12 cellular contexts compared by ENCODE assay signal in the genomic region with DNA sequence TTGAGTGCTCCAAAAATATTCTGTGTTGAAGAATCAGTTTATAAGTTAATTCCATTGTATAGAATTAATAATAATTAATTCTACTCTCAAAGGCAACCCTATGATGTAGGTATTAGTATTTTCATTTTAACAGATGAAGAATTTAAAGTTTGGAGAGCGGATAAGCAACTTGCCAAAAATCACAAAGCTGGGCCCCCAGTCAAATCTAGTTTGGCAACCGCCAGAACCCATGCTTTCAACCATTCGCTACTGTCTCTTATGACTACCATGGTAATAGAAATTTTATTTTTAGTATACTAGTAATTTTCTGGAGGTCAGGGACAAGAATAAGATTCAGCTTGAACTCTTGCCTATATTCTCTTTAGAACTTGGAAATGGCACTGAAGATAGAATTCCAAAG.
DNase-seq lines count a peak whose midpoint lies in the region; ATAC-seq and TF ChIP-seq lines count a peak whose summit lies in the region.
"Had no signal": no experiment of that assay in that cellular context is flagged by ENCODE, and none has a peak within 500 bp of the region (broad histone marks: within the 10 kb centered on the region; RNA-seq: fewer than 3 reads in every experiment).

No MANE protein-coding gene starts in this region.

- TF ChIP-seq EP300 in sigmoid colon (IDR thresholded peaks at IDR 0.05), result no peak

- intact Hi-C loops in Right ventricle myocardium superior (cut with DNase I), result no loop called here
- intact Hi-C loops in heart left ventricle (cut with DNase I), result loop anchor here in 1 of 10 donors (10.0 kb wide), 1 partner anchor 403 kb away; no protein-coding TSS in a partner anchor
- intact Hi-C loops in sigmoid colon (cut with DNase I), result no loop called here
- intact Hi-C loops in uterus (cut with DNase I; ENCODE audit: low total_unique reads), result no loop called here

- no peak for TF ChIP-seq CTCF in right atrium auricular region (IDR thresholded peaks at IDR 0.05)
- no peak for TF ChIP-seq CTCF in heart left ventricle (IDR thresholded peaks at IDR 0.05)
- no peak for TF ChIP-seq CTCF in sigmoid colon (IDR thresholded peaks at IDR 0.05)
- TF ChIP-seq CTCF in uterus (IDR thresholded peaks at IDR 0.05), result no peak

- H3K4me3 ChIP-seq in right atrium auricular region (no peak overlapping the region), heart left ventricle (no peak overlapping the region), sigmoid colon (no peak overlapping the region), uterus (no peak overlapping the region)

- H3K27ac ChIP-seq in right atrium auricular region (peak overlapping the region in 1 of 2 donors; percentile 79), heart left ventricle (peak overlapping the region in 10 of 12 donors; percentile 0 to 80 (median 53)), sigmoid colon (peak overlapping the region in 3 of 4 donors; percentile 11 to 61 (median 29)), uterus (peak overlapping the region; percentile 57 to 73)
- H3K27ac ChIP-seq: C4-2B had no signal

- WGBS in heart left ventricle, 4 donors, result 52 to 78% (median 58%) methylated on average over 3 of the region's 3 CpGs
- WGBS in sigmoid colon, 2 donors, result 91 to 96% methylated on average over 3 of the region's 3 CpGs

- ATAC-seq in Right ventricle myocardium superior (ENCODE audit: poor library complexity), result peak; percentile 36
- ATAC-seq in heart left ventricle, result peak in 1 of 4 donors; percentile 24
- ATAC-seq in HG03457 (IDR thresholded peaks at IDR 0.05; ENCODE audit: unreplicated experiment), result no peak

- H3K27me3 ChIP-seq in right atrium auricular region (no peaks in the 10 kb centered on the region), heart left ventricle (no peaks in the 10 kb centered on the region), sigmoid colon (no peaks in the 10 kb centered on the region), uterus (no peaks in the 10 kb centered on the region)

- H3K36me3 ChIP-seq in right atrium auricular region (no peaks in the 10 kb centered on the region), heart left ventricle (no peaks in the 10 kb centered on the region), sigmoid colon (no peaks in the 10 kb centered on the region), uterus (no peaks in the 10 kb centered on the region)

- H3K4me1 ChIP-seq in right atrium auricular region, result peaks cover 0 to 29% of the 10 kb centered on the region in 2 donors
- H3K4me1 ChIP-seq in heart left ventricle, result peaks cover 0 to 59% (median 21%) of the 10 kb centered on the region in 12 donors
- peaks cover 0 to 18% (median 10%) of the 10 kb centered on the region in 4 donors for H3K4me1 ChIP-seq in sigmoid colon
- H3K4me1 ChIP-seq in uterus, result peaks cover 5 to 14% of the 10 kb centered on the region in 2 donors

- DNase-seq in Right ventricle myocardium superior, result no peak
- DNase-seq in right atrium auricular region (ENCODE audit: low spot score), result no peak
- no peak for DNase-seq in heart left ventricle
- no peak for DNase-seq in sigmoid colon
- peak in 1 of 2 donors; percentile 37 for DNase-seq in uterus
- no peak for DNase-seq in kidney glomerular epithelial cell (lab: John Stamatoyannopoulos, UW)
- DNase-seq in GDM1 (lab: John Stamatoyannopoulos, UW), result no peak
- DNase-seq: COR-L47, Karpas-422, NCI-H1930 had no signal

- no peak for TF ChIP-seq POLR2A in heart left ventricle (IDR thresholded peaks at IDR 0.05)
- no peak for TF ChIP-seq POLR2A in sigmoid colon (IDR thresholded peaks at IDR 0.05)
- TF ChIP-seq POLR2A in uterus (IDR thresholded peaks at IDR 0.05), result no peak

- H3K9me3 ChIP-seq in right atrium auricular region, result no peaks in the 10 kb centered on the region
- peaks cover 0 to under 1% (median 0%) of the 10 kb centered on the region in 12 donors for H3K9me3 ChIP-seq in heart left ventricle
- no peaks in the 10 kb centered on the region for H3K9me3 ChIP-seq in sigmoid colon
- H3K9me3 ChIP-seq in uterus, result no peaks in the 10 kb centered on the region
